ENCODE assay signal across 5 cellular contexts in the genomic region with DNA sequence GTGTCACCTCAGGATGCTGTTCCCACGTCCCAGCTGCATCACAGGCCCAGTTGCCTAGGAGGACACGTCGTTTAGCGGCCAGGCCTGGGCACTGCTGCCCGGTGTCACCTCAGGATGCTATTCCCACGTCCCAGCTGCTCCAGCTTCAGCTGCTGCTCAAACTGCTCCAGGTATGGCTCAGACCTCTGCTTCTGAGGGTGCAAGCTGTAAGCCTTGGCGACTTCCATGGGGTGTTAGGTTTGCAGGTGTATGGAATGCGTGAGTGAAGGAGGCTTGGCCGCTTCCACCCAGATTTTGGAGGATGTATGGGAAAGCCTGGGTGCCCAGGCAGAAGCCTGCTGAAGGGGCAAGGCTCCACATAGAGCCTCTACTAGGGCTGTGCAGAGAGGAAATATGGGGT.
"Had no signal": no experiment of that assay in that cellular context is flagged by ENCODE, and none has a peak within 500 bp of the region (broad histone marks: within the 10 kb centered on the region; RNA-seq: fewer than 3 reads in every experiment).

No MANE protein-coding gene starts in this region.

- H3K4me3 ChIP-seq: GM23338, K562 had no signal

- H3K4me1 Mint-ChIP-seq: GM23338 had no signal

- H2AFZ ChIP-seq: GM23338 had no signal

- ATAC-seq: GM23338, K562 had no signal

- H3K27ac Mint-ChIP-seq: GM23338, H9 had no signal

- H3K4me2 ChIP-seq: GM23338 had no signal

- H3K9me3 Mint-ChIP-seq: GM23338, H9 had no signal

- H3K4me3 Mint-ChIP-seq: GM23338, H9 had no signal

- DNase-seq: H9, HCEC 1CT, IMR-90 had no signal
